ENCODE assay signal across 1 cellular context in genomic region chr12:111768159-111768895, GRCh38.
TF ChIP-seq lines count a peak whose summit lies in the region.

No MANE protein-coding gene starts in this region.

TF ChIP-seq in SK-N-SH, 30 proteins besides CTCF, POLR2A, EP300 and RAD21 (continued from another document):
- TF ChIP-seq USF2 (IDR thresholded peaks at IDR 0.05; ENCODE audit: borderline replicate concordance, low read depth, low read length) (no peak), RXRA (IDR thresholded peaks at IDR 0.05; ENCODE audit: borderline replicate concordance, low read depth) (no peak), NFIC (IDR thresholded peaks at IDR 0.05; ENCODE audit: borderline replicate concordance) (no peak), MXI1 (IDR thresholded peaks at IDR 0.05; ENCODE audit: low read depth, low read length) (no peak), CHD2 (IDR thresholded peaks at IDR 0.05; ENCODE audit: low read length, partially characterized antibody) (no peak), RCOR1 (IDR thresholded peaks at IDR 0.05; ENCODE audit: low read length) (no peak), NRF1 (IDR thresholded peaks at IDR 0.05; ENCODE audit: low read depth, low read length) (no peak), USF1 (IDR thresholded peaks at IDR 0.05; ENCODE audit: borderline replicate concordance, low read depth) (no peak), ZBTB33 (IDR thresholded peaks at IDR 0.05; ENCODE audit: borderline replicate concordance, low read depth) (no peak), POLR2AphosphoS5 (IDR thresholded peaks at IDR 0.05; ENCODE audit: low read depth, low read length) (no peak), TAF1 (IDR thresholded peaks at IDR 0.05; ENCODE audit: borderline replicate concordance, low read depth, low read length) (no peak), PBX3 (IDR thresholded peaks at IDR 0.05) (no peak), FOSL2 (IDR thresholded peaks at IDR 0.05; ENCODE audit: borderline replicate concordance, low read depth) (no peak)
